Comparison of ENCODE assay signal across 14 cellular contexts in genomic region chr22:46129390-46130041, GRCh38. TPM values are rescaled to one million over a fixed set of nuclear protein-coding genes. Genes with fewer than 3 reads are reported as not detected.
DNase-seq lines count a peak whose midpoint lies in the region; ATAC-seq and TF ChIP-seq lines count a peak whose summit lies in the region.
"Had no signal": no experiment of that assay in that cellular context is flagged by ENCODE, and none has a peak within 500 bp of the region (broad histone marks: within the 10 kb centered on the region; RNA-seq: fewer than 3 reads in every experiment).

No MANE protein-coding gene starts in this region.

- POLR2A ChIA-PET in GM10248 (lab: Yijun Ruan, JAX): interaction anchor here (0.5 kb wide), 1 partner anchor 10 kb away, joined by 6 read pairs; no protein-coding TSS in a partner anchor
- POLR2A ChIA-PET in CD4-positive, alpha-beta T cell (lab: Charles Lee): no interaction called here

- no peaks in the 10 kb centered on the region for H3K36me3 ChIP-seq in GM23338 (ENCODE audit: insufficient read depth)
- H3K36me3 ChIP-seq: SJSA1 had no signal

- H3K4me2 ChIP-seq in GM23338: no peak overlapping the region

- H3K4me3 Mint-ChIP-seq in natural killer cell (no peak overlapping the region), naive B cell (peak overlapping the region; percentile 66 to 87 (median 80)), GM23338 (no peak overlapping the region)
- no peak overlapping the region for H3K4me3 Mint-ChIP-seq in natural killer cell treated with Interleukin-12 subunit alpha and Interleukin-12 subunit beta and Interleukin-15 and Interleukin-18, amount 100 ng/mL, for 72 hours
- no peak overlapping the region for H3K4me3 Mint-ChIP-seq in CD4-positive, alpha-beta T cell
- H3K4me3 Mint-ChIP-seq: activated CD8-positive, alpha-beta T cell treated with anti-CD3 and anti-CD28 coated beads for 36 hours; stimulated activated naive CD8-positive, alpha-beta T cell treated with anti-CD3 and anti-CD28 coated beads, Interleukin-15, Interleukin-2, amounts not matched to agents 100 ng/mL and 50 ng/mL, for 24 hours had no signal

- no peaks in the 10 kb centered on the region for H3K9me2 ChIP-seq in GM23338 (ENCODE audit: insufficient read depth)

- ATAC-seq in natural killer cell (peak in 2 of 3 donors; percentile 20 to 42), naive B cell (ENCODE audit: low read depth in 2 of 2) (peak; percentile 92 to 93), HG03432 (IDR thresholded peaks at IDR 0.05; ENCODE audit: unreplicated experiment) (no peak), GM23338 (no peak)
- ATAC-seq in natural killer cell treated with Interleukin-12 subunit alpha and Interleukin-12 subunit beta and Interleukin-15 and Interleukin-18, amount 100 ng/mL, for 72 hours: no peak
- ATAC-seq in CD4-positive, alpha-beta T cell (ENCODE audit: poor library complexity): no peak
- ATAC-seq: activated CD8-positive, alpha-beta T cell treated with anti-CD3 and anti-CD28 coated beads for 36 hours had no signal

- intact Hi-C loops in natural killer cell (cut with micrococcal nuclease): no loop called here
- intact Hi-C loops in CD4-positive, alpha-beta T cell (cut with DNase I, micrococcal nuclease): no loop called here

- H3K27ac ChIP-seq in coronary artery: peak overlapping the region; percentile 22 to 69
- H3K27ac ChIP-seq in GM23338 (ENCODE audit: low read depth): no peak overlapping the region
- no peak overlapping the region for H3K27ac ChIP-seq in CD4-positive, alpha-beta T cell (ENCODE audit: low read depth, low read length)
- H3K27ac ChIP-seq: SJSA1 had no signal

- H3K27ac Mint-ChIP-seq in natural killer cell: peak overlapping the region in 1 of 2 donors; percentile 51
- H3K27ac Mint-ChIP-seq in natural killer cell treated with Interleukin-12 subunit alpha and Interleukin-12 subunit beta and Interleukin-15 and Interleukin-18, amount 100 ng/mL, for 72 hours: no peak overlapping the region
- H3K27ac Mint-ChIP-seq in naive B cell: peak overlapping the region; percentile 22 to 93 (median 60)
- H3K27ac Mint-ChIP-seq in GM23338: no peak overlapping the region
- H3K27ac Mint-ChIP-seq in CD4-positive, alpha-beta T cell: no peak overlapping the region
- H3K27ac Mint-ChIP-seq: activated CD8-positive, alpha-beta T cell treated with anti-CD3 and anti-CD28 coated beads for 36 hours; stimulated activated naive CD8-positive, alpha-beta T cell treated with anti-CD3 and anti-CD28 coated beads, Interleukin-15, Interleukin-2, amounts not matched to agents 100 ng/mL and 50 ng/mL, for 24 hours had no signal

- DNase-seq in natural killer cell (no peak), coronary artery (ENCODE audit: low spot score) (no peak), naive B cell (peak; percentile 64), GM10248 (ENCODE audit: extremely low spot score) (no peak), GM23338 (ENCODE audit: low spot score) (no peak)
- no peak for DNase-seq in natural killer cell treated with Interleukin-12 subunit alpha and Interleukin-12 subunit beta and Interleukin-15 and Interleukin-18, amount 100 ng/mL, for 72 hours (ENCODE audit: low spot score)
- no peak for DNase-seq in CD4-positive, alpha-beta T cell
- DNase-seq: activated CD8-positive, alpha-beta T cell treated with anti-CD3 and anti-CD28 coated beads for 36 hours; amniotic stem cell; EL; NCI-H2107 had no signal

- H3F3A ChIP-seq in GM23338 (replicated peaks; ENCODE audit: low read depth): no peaks in the 10 kb centered on the region

- H2AFZ ChIP-seq in GM23338: no peak overlapping the region

- no peak for TF ChIP-seq CTCF in natural killer cell (IDR thresholded peaks at IDR 0.05)
- no peak for TF ChIP-seq CTCF in coronary artery (IDR thresholded peaks at IDR 0.05)
- TF ChIP-seq CTCF in GM10248 (IDR thresholded peaks at IDR 0.05; ENCODE audit: control extremely low read depth, extremely low read depth, low read depth, missing control alignments): no peak
- no peak for TF ChIP-seq CTCF in GM23338 (conservative IDR thresholded peaks at IDR 0.05; ENCODE audit: low read depth in 2 of 2)
- no peak for TF ChIP-seq CTCF in CD4-positive, alpha-beta T cell (IDR thresholded peaks at IDR 0.05)

- no peaks in the 10 kb centered on the region for H3K27me3 Mint-ChIP-seq in natural killer cell (ENCODE audit: low read depth in 2 of 2)
- no peaks in the 10 kb centered on the region for H3K27me3 Mint-ChIP-seq in natural killer cell treated with Interleukin-12 subunit alpha and Interleukin-12 subunit beta and Interleukin-15 and Interleukin-18, amount 100 ng/mL, for 72 hours
- no peaks in the 10 kb centered on the region for H3K27me3 Mint-ChIP-seq in naive B cell
- peaks cover 8% of the 10 kb centered on the region for H3K27me3 Mint-ChIP-seq in GM23338 (ENCODE audit: insufficient read depth, low read depth, poor library complexity)
- no peaks in the 10 kb centered on the region for H3K27me3 Mint-ChIP-seq in CD4-positive, alpha-beta T cell
- H3K27me3 Mint-ChIP-seq: activated CD8-positive, alpha-beta T cell treated with anti-CD3 and anti-CD28 coated beads for 36 hours; stimulated activated naive CD8-positive, alpha-beta T cell treated with anti-CD3 and anti-CD28 coated beads, Interleukin-15, Interleukin-2, amounts not matched to agents 100 ng/mL and 50 ng/mL, for 24 hours had no signal

- no peaks in the 10 kb centered on the region for H3K27me3 ChIP-seq in GM23338 (ENCODE audit: insufficient read depth)
- H3K27me3 ChIP-seq in CD4-positive, alpha-beta T cell (ENCODE audit: control insufficient read depth, insufficient read depth, low read length): no peaks in the 10 kb centered on the region
- H3K27me3 ChIP-seq: SJSA1 had no signal

- peaks cover 0 to 5% of the 10 kb centered on the region in 2 donors for H3K4me1 Mint-ChIP-seq in natural killer cell
- H3K4me1 Mint-ChIP-seq in natural killer cell treated with Interleukin-12 subunit alpha and Interleukin-12 subunit beta and Interleukin-15 and Interleukin-18, amount 100 ng/mL, for 72 hours (ENCODE audit: low read depth in 2 of 2): no peaks in the 10 kb centered on the region
- peaks cover 19 to 40% (median 29%) of the 10 kb centered on the region in 3 donors for H3K4me1 Mint-ChIP-seq in naive B cell
- H3K4me1 Mint-ChIP-seq in GM23338: no peaks in the 10 kb centered on the region
- H3K4me1 Mint-ChIP-seq in CD4-positive, alpha-beta T cell (ENCODE audit: low read depth): no peaks in the 10 kb centered on the region

- H3K36me3 Mint-ChIP-seq in natural killer cell (no peaks in the 10 kb centered on the region), naive B cell (no peaks in the 10 kb centered on the region), GM23338 (ENCODE audit: low read depth) (no peaks in the 10 kb centered on the region)
- no peaks in the 10 kb centered on the region for H3K36me3 Mint-ChIP-seq in natural killer cell treated with Interleukin-12 subunit alpha and Interleukin-12 subunit beta and Interleukin-15 and Interleukin-18, amount 100 ng/mL, for 72 hours
- no peaks in the 10 kb centered on the region for H3K36me3 Mint-ChIP-seq in CD4-positive, alpha-beta T cell (ENCODE audit: low read depth)

- H4K20me1 ChIP-seq in GM23338 (replicated peaks; ENCODE audit: insufficient read depth): no peaks in the 10 kb centered on the region

- no peaks in the 10 kb centered on the region for H3K9me3 ChIP-seq in CD4-positive, alpha-beta T cell (ENCODE audit: control insufficient read depth, low read length)
- H3K9me3 ChIP-seq: SJSA1 had no signal

- no peaks in the 10 kb centered on the region for H3K4me1 ChIP-seq in GM23338 (ENCODE audit: insufficient read depth)
- H3K4me1 ChIP-seq: SJSA1 had no signal

- H3K4me3 ChIP-seq in coronary artery: no peak overlapping the region
- no peak overlapping the region for H3K4me3 ChIP-seq in GM23338
- H3K4me3 ChIP-seq: SJSA1 had no signal

- no peaks in the 10 kb centered on the region for H3K79me2 ChIP-seq in GM23338 (replicated peaks; ENCODE audit: insufficient read depth)

- CTCF ChIA-PET in GM10248 (lab: Yijun Ruan, JAX): interaction anchor here (1.4 to 2.0 kb wide), 2 partner anchors 13 to 123 kb away, joined by 3 to 7 read pairs; no protein-coding TSS in a partner anchor
- CTCF ChIA-PET in CD4-positive, alpha-beta T cell (lab: Charles Lee): no interaction called here

- H3K9me3 Mint-ChIP-seq in natural killer cell (no peaks in the 10 kb centered on the region), naive B cell (no peaks in the 10 kb centered on the region), GM23338 (no peaks in the 10 kb centered on the region)
- no peaks in the 10 kb centered on the region for H3K9me3 Mint-ChIP-seq in natural killer cell treated with Interleukin-12 subunit alpha and Interleukin-12 subunit beta and Interleukin-15 and Interleukin-18, amount 100 ng/mL, for 72 hours
- no peaks in the 10 kb centered on the region for H3K9me3 Mint-ChIP-seq in CD4-positive, alpha-beta T cell
- H3K9me3 Mint-ChIP-seq: activated CD8-positive, alpha-beta T cell treated with anti-CD3 and anti-CD28 coated beads for 36 hours; stimulated activated naive CD8-positive, alpha-beta T cell treated with anti-CD3 and anti-CD28 coated beads, Interleukin-15, Interleukin-2, amounts not matched to agents 100 ng/mL and 50 ng/mL, for 24 hours had no signal

TF ChIP-seq in GM23338, 12 proteins besides CTCF, POLR2A, EP300 and RAD21:
- TF ChIP-seq CREB1 (CRISPR knock-in tag; IDR thresholded peaks at IDR 0.05; ENCODE audit: low read depth): no peak

RNA-seq across cellular contexts. Expression of gene PPARA, which starts 20.8 kb away (rescaled TPM):
- total RNA-seq in natural killer cell: 10 to 100 TPM; 20.1 to 27.8 (median 27.0) TPM
- total RNA-seq in natural killer cell treated with Interleukin-12 subunit alpha and Interleukin-12 subunit beta and Interleukin-15 and Interleukin-18, amount 100 ng/mL, for 72 hours: 10 to 100 TPM; 31.7 to 36.1 TPM
- polyA plus RNA-seq in naive B cell (ENCODE audit: low read depth in 6 of 6) (10 to 100 TPM in 1 of 6 donors, 1 to 10 TPM in 5; 4.6 to 10.8 (median 7.0) TPM), GM23338 (2016; fragmentation: Nextera tagmentation; extraction: Ambion mirVana) (4.7 and 5.1 TPM in 2 replicates)
- 6.0 and 12.6 TPM in 2 replicates for total RNA-seq in GM23338 (2014; rRNA removed; shearing (Covaris generic))
- 1 to 10 TPM; 9.1 to 9.3 TPM for total RNA-seq in CD4-positive, alpha-beta T cell

Comparison
In these comparisons a context has a peak if more than half of its experiments do, and no peak if none do; other contexts are left out.
1. ATAC-seq: peak in natural killer cell (2 of 3) and naive B cell (2 of 2); none in natural killer cell treated with Interleukin-12 subunit alpha and Interleukin-12 subunit beta and Interleukin-15 and Interleukin-18, amount 100 ng/mL, for 72 hours (0 of 2), HG03432 (single experiment), GM23338 (single experiment) and CD4-positive, alpha-beta T cell (single experiment).
2. H3K27ac Mint-ChIP-seq: peak in naive B cell (6 of 6); none in natural killer cell treated with Interleukin-12 subunit alpha and Interleukin-12 subunit beta and Interleukin-15 and Interleukin-18, amount 100 ng/mL, for 72 hours (0 of 2), GM23338 (single experiment) and CD4-positive, alpha-beta T cell (single experiment).
3. H3K4me3 Mint-ChIP-seq: peak in naive B cell (8 of 8); none in natural killer cell (single experiment), natural killer cell treated with Interleukin-12 subunit alpha and Interleukin-12 subunit beta and Interleukin-15 and Interleukin-18, amount 100 ng/mL, for 72 hours (single experiment), GM23338 (single experiment) and CD4-positive, alpha-beta T cell (single experiment).
4. H3K27ac ChIP-seq: peak in coronary artery (2 of 2); none in GM23338 (single experiment) and CD4-positive, alpha-beta T cell (single experiment).